8 cellular contexts compared by ENCODE assay signal in genomic region chr5:138824924-138825863, GRCh38. TPM values are rescaled to one million over a fixed set of nuclear protein-coding genes. Genes with fewer than 3 reads are reported as not detected.
DNase-seq lines count a peak whose midpoint lies in the region; ATAC-seq and TF ChIP-seq lines count a peak whose summit lies in the region.

No MANE protein-coding gene starts in this region.

- CTCF ChIA-PET in activated CD8-positive, alpha-beta memory T cell treated with anti-CD3 and anti-CD28 coated beads, Interleukin-2, amount 10 ng/mL, durations not matched to agents 7 days and 5 days (lab: Charles Lee), result interaction anchor here (0.7 to 2.9 kb wide), 10 partner anchors 10 to 579 kb away, joined by 3 to 15 read pairs (median 5); partner anchors contain the start of gene SPATA24

- DNase-seq in activated CD8-positive, alpha-beta memory T cell treated with anti-CD3 and anti-CD28 coated beads, Interleukin-2, amount 10 ng/mL, durations not matched to agents 7 days and 5 days, result no peak
- no peak for DNase-seq in activated CD8-positive, alpha-beta memory T cell treated with anti-CD3 and anti-CD28 coated beads, Interleukin-2, amount 50 U/mL, for 48 hours
- DNase-seq in NCI-H748 (lab: John Stamatoyannopoulos, UW; ENCODE audit: unreplicated experiment), result peak; percentile 18
- DNase-seq in epithelial cell of esophagus (ENCODE audit: low read depth), result peak; percentile 13
- DNase-seq in NCI-H2196 (lab: John Stamatoyannopoulos, UW; ENCODE audit: unreplicated experiment), result no peak
- DNase-seq in middle frontal gyrus (ENCODE audit: extremely low spot score, low spot score), result no peak

- no peaks in the 10 kb centered on the region for H3K9me3 ChIP-seq in parathyroid adenoma (ENCODE audit: control insufficient read depth, low read length)

- H3K9me3 Mint-ChIP-seq in activated CD8-positive, alpha-beta memory T cell treated with anti-CD3 and anti-CD28 coated beads, Interleukin-2, amount 10 ng/mL, durations not matched to agents 7 days and 5 days (ENCODE audit: low read depth), result no peaks in the 10 kb centered on the region

- H3K36me3 Mint-ChIP-seq in activated CD8-positive, alpha-beta memory T cell treated with anti-CD3 and anti-CD28 coated beads, Interleukin-2, amount 10 ng/mL, durations not matched to agents 7 days and 5 days, result peaks cover 3% of the 10 kb centered on the region

- no peak overlapping the region for H3K27ac ChIP-seq in parathyroid adenoma

- ATAC-seq in activated CD8-positive, alpha-beta memory T cell treated with anti-CD3 and anti-CD28 coated beads, Interleukin-2, amount 10 ng/mL, durations not matched to agents 7 days and 5 days, result peak; percentile 30
- ATAC-seq in HG02884 (IDR thresholded peaks at IDR 0.05; ENCODE audit: unreplicated experiment), result no peak

- peak; percentile 67 for TF ChIP-seq CTCF in epithelial cell of esophagus (IDR thresholded peaks at IDR 0.05; ENCODE audit: insufficient read depth, low read depth, low read length, missing control alignments)
- TF ChIP-seq CTCF in parathyroid adenoma (IDR thresholded peaks at IDR 0.05), result peak; percentile 44

- H3K4me2 ChIP-seq in parathyroid adenoma (ENCODE audit: low read length), result no peak overlapping the region

- H3K4me1 ChIP-seq in parathyroid adenoma, result no peaks in the 10 kb centered on the region

- H3K9ac ChIP-seq in parathyroid adenoma, result no peak overlapping the region

- H3K4me3 ChIP-seq in epithelial cell of esophagus (ENCODE audit: low read length) (no peak overlapping the region), parathyroid adenoma (ENCODE audit: low read depth, low read length) (no peak overlapping the region)

- peaks cover 26% of the 10 kb centered on the region for H3K79me2 ChIP-seq in parathyroid adenoma

- H3K27me3 Mint-ChIP-seq in activated CD8-positive, alpha-beta memory T cell treated with anti-CD3 and anti-CD28 coated beads, Interleukin-2, amount 10 ng/mL, durations not matched to agents 7 days and 5 days, result no peaks in the 10 kb centered on the region

- H2AFZ ChIP-seq in parathyroid adenoma, result no peak overlapping the region

- no peak overlapping the region for H3K27ac Mint-ChIP-seq in activated CD8-positive, alpha-beta memory T cell treated with anti-CD3 and anti-CD28 coated beads, Interleukin-2, amount 10 ng/mL, durations not matched to agents 7 days and 5 days

- H3K27me3 ChIP-seq in parathyroid adenoma (ENCODE audit: control insufficient read depth, insufficient read depth, low read length), result no peaks in the 10 kb centered on the region

- H3K4me3 Mint-ChIP-seq in activated CD8-positive, alpha-beta memory T cell treated with anti-CD3 and anti-CD28 coated beads, Interleukin-2, amount 10 ng/mL, durations not matched to agents 7 days and 5 days, result no peak overlapping the region

- peaks cover 4% of the 10 kb centered on the region for H3K4me1 Mint-ChIP-seq in activated CD8-positive, alpha-beta memory T cell treated with anti-CD3 and anti-CD28 coated beads, Interleukin-2, amount 10 ng/mL, durations not matched to agents 7 days and 5 days

- no peaks in the 10 kb centered on the region for H3K36me3 ChIP-seq in parathyroid adenoma (ENCODE audit: control insufficient read depth, insufficient read depth, low read length)

RNA-seq across cellular contexts. Expression of gene LRRTM2, which starts 49.9 kb away (rescaled TPM):
- under 1 TPM in 1 of 2 experiments, not detected in 1; 0.02 TPM for total RNA-seq in activated CD8-positive, alpha-beta memory T cell treated with anti-CD3 and anti-CD28 coated beads, Interleukin-2, amount 10 ng/mL, durations not matched to agents 7 days and 5 days

Comparison
In these comparisons a context has a peak if more than half of its experiments do, and no peak if none do; other contexts are left out.
1. DNase-seq: peak in NCI-H748 (single experiment) and epithelial cell of esophagus (single experiment); none in activated CD8-positive, alpha-beta memory T cell treated with anti-CD3 and anti-CD28 coated beads, Interleukin-2, amount 10 ng/mL, durations not matched to agents 7 days and 5 days (single experiment), activated CD8-positive, alpha-beta memory T cell treated with anti-CD3 and anti-CD28 coated beads, Interleukin-2, amount 50 U/mL, for 48 hours (single experiment), NCI-H2196 (single experiment) and middle frontal gyrus (single experiment).